5 cellular contexts compared by ENCODE assay signal in genomic region chr22:34296456-34296855, GRCh38.
"Had no signal": no experiment of that assay in that cellular context is flagged by ENCODE, and none has a peak within 500 bp of the region (broad histone marks: within the 10 kb centered on the region; RNA-seq: fewer than 3 reads in every experiment).

No MANE protein-coding gene starts in this region.

- ATAC-seq: GM23338, K562 had no signal

- H3K4me3 Mint-ChIP-seq: GM23338, H9 had no signal

- H3K4me2 ChIP-seq: GM23338 had no signal

- DNase-seq: H9, HCEC 1CT, IMR-90 had no signal

- H3K4me3 ChIP-seq: GM23338, K562 had no signal

- H2AFZ ChIP-seq: GM23338 had no signal

- H3K9me3 Mint-ChIP-seq: H9 had no signal

- H3K27ac Mint-ChIP-seq: GM23338, H9 had no signal

- H3K4me1 Mint-ChIP-seq: GM23338, H9 had no signal
